Comparison of ENCODE assay signal across 13 cellular contexts in the genomic region with DNA sequence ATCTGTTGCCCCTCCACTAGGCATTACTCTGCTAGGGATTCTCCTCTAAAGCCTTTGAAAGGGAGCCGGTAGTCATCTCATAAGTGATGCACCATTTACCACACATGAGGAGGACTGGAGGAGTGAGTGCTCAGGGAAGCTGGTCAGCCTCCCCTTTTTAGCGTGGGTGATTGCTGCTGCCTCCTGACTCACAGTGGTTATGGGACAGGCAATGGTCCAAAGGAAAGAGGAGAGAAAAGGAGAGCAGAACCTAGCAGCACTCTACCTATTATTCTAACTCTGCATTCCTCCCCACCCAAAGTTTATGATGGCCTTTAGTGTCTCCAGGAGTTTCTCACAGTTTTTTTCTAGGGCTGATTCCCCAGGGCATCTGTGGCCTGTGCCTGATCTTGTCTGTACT. TPM values are rescaled to one million over a fixed set of nuclear protein-coding genes. Genes with fewer than 3 reads are reported as not detected.
A peak's percentile ranks its signal among the peaks of the same experiment; 100 is the strongest.
DNase-seq lines count a peak whose midpoint lies in the region; TF ChIP-seq lines count a peak whose summit lies in the region.
"Had no signal": no experiment of that assay in that cellular context is flagged by ENCODE, and none has a peak within 500 bp of the region (broad histone marks: within the 10 kb centered on the region; RNA-seq: fewer than 3 reads in every experiment).

No MANE protein-coding gene starts in this region.

- intact Hi-C loops in posterior vena cava (cut with DNase I): no loop called here

- H3K4me3 ChIP-seq in fibroblast of mammary gland (ENCODE audit: control insufficient read depth, low read depth, low read length) (no peak overlapping the region), skeletal muscle cell (ENCODE audit: low read depth, low read length) (no peak overlapping the region)

- no peak for TF ChIP-seq CTCF in fibroblast of mammary gland (conservative IDR thresholded peaks at IDR 0.05; ENCODE audit: control insufficient read depth, insufficient read depth, low read depth, low read length)

- peak; percentile 62 for DNase-seq in GM04504 (ENCODE audit: low read depth)
- DNase-seq in NCI-H82 treated with DMSO at 0.1 percent for 48 hours (lab: John Stamatoyannopoulos, UW; ENCODE audit: unreplicated experiment): peak; percentile 36
- peak; percentile 90 for DNase-seq in fibroblast of mammary gland (ENCODE audit: low read depth)
- peak; percentile 55 for DNase-seq in skeletal muscle cell (ENCODE audit: low read depth)
- DNase-seq in SW480 (ENCODE audit: low spot score): no peak
- DNase-seq in posterior vena cava (ENCODE audit: low spot score): no peak
- DNase-seq in putamen (ENCODE audit: low spot score): no peak
- no peak for DNase-seq in Kasumi-1 (lab: John Stamatoyannopoulos, UW)
- DNase-seq: effector CD8-positive, alpha-beta T cell; kidney; NCI-H2171 treated with DMSO at 0.1 percent for 48 hours; stimulated activated CD4-positive, alpha-beta T cell treated with anti-CD3 and anti-CD28 coated beads, Interleukin-4, amount 100 ng/mL, for 1 hour; substantia nigra had no signal

RNA-seq across cellular contexts. Expression of gene GCLC, which starts 36.3 kb away (rescaled TPM):
- total RNA-seq in posterior vena cava: 10 to 100 TPM; 21.8 to 22.8 TPM

Comparison
In these comparisons a context has a peak if more than half of its experiments do, and no peak if none do; other contexts are left out.
1. DNase-seq: peak in GM04504 (single experiment), NCI-H82 treated with DMSO at 0.1 percent for 48 hours (single experiment), fibroblast of mammary gland (single experiment) and skeletal muscle cell (single experiment); none in SW480 (single experiment), posterior vena cava (single experiment), putamen (single experiment) and Kasumi-1 (0 of 2).